ENCODE assay signal across 10 cellular contexts in genomic region chr18:12944724-12945123, GRCh38. TPM values are rescaled to one million over a fixed set of nuclear protein-coding genes. Genes with fewer than 3 reads are reported as not detected.
A peak's percentile ranks its signal among the peaks of the same experiment; 100 is the strongest.
DNase-seq lines count a peak whose midpoint lies in the region; ATAC-seq and TF ChIP-seq lines count a peak whose summit lies in the region.
"Had no signal": no experiment of that assay in that cellular context is flagged by ENCODE, and none has a peak within 500 bp of the region (broad histone marks: within the 10 kb centered on the region; RNA-seq: fewer than 3 reads in every experiment).

No MANE protein-coding gene starts in this region.

- H3K4me1 ChIP-seq in heart right ventricle (peaks cover 0 to 34% (median 18%) of the 10 kb centered on the region in 9 donors), stomach (peaks cover 0 to 37% (median 23%) of the 10 kb centered on the region in 4 donors)

- no peak for ATAC-seq in heart right ventricle
- no peak for ATAC-seq in GM21367 (IDR thresholded peaks at IDR 0.05; ENCODE audit: unreplicated experiment)
- ATAC-seq: A549; activated T-cell treated with anti-CD3 and anti-CD28 coated beads, Interleukin-2, amount 50 U/mL, for 72 hours had no signal

- no peak for TF ChIP-seq POLR2A in stomach (IDR thresholded peaks at IDR 0.05)

- no peak for TF ChIP-seq EP300 in stomach (IDR thresholded peaks at IDR 0.05)

- H3K27me3 ChIP-seq in heart right ventricle (no peaks in the 10 kb centered on the region), stomach (no peaks in the 10 kb centered on the region)

- whole genome bisulfite sequencing in heart right ventricle, 2 donors = 27 to 36% methylated on average over 4 of the region's 4 CpGs
- 17 to 36% (median 27%) methylated on average over 4 of the region's 4 CpGs for WGBS in stomach, 5 donors

- H3K27ac ChIP-seq in SK-N-MC = peak overlapping the region; percentile 26; the same call in 1 of the 2 replicates
- peak overlapping the region in 2 of 10 donors; percentile 15 to 42 for H3K27ac ChIP-seq in heart right ventricle
- peak overlapping the region in 2 of 5 donors; percentile 29 to 42 for H3K27ac ChIP-seq in stomach
- H3K27ac ChIP-seq: A549 had no signal

- no peak for TF ChIP-seq CTCF in heart right ventricle (IDR thresholded peaks at IDR 0.05)
- no peak for TF ChIP-seq CTCF in stomach (IDR thresholded peaks at IDR 0.05)

- no peak overlapping the region for H3K4me3 ChIP-seq in SK-N-MC
- H3K4me3 ChIP-seq in heart right ventricle = no peak overlapping the region
- H3K4me3 ChIP-seq in stomach = no peak overlapping the region
- H3K4me3 ChIP-seq: A549 had no signal

- H3K9me3 ChIP-seq in SK-N-MC (ENCODE audit: low read depth, low read length) = no peaks in the 10 kb centered on the region
- no peaks in the 10 kb centered on the region for H3K9me3 ChIP-seq in heart right ventricle
- H3K9me3 ChIP-seq in stomach = no peaks in the 10 kb centered on the region
- H3K9me3 ChIP-seq: A549 had no signal

- H3K9ac ChIP-seq in SK-N-MC (ENCODE audit: insufficient read length) = no peak overlapping the region

- H3K36me3 ChIP-seq in SK-N-MC (ENCODE audit: insufficient read depth, low read length) (peaks cover 8% of the 10 kb centered on the region), heart right ventricle (no peaks in the 10 kb centered on the region), stomach (no peaks in the 10 kb centered on the region)

- peak; percentile 14 for DNase-seq in NCI-H345 (lab: John Stamatoyannopoulos, UW)
- DNase-seq in NCI-H345 treated with DMSO at 0.1 percent for 48 hours (lab: John Stamatoyannopoulos, UW; ENCODE audit: unreplicated experiment) = no peak
- DNase-seq in SK-N-MC (ENCODE audit: low read depth, low spot score) = no peak
- peak; percentile 35 to 56 for DNase-seq in heart right ventricle
- peak; percentile 81 for DNase-seq in stomach
- DNase-seq in DMS153 (lab: John Stamatoyannopoulos, UW) = no peak
- DNase-seq in SIG-M5 treated with dmso at 0.1 percent for 504 hours (lab: John Stamatoyannopoulos, UW; ENCODE audit: unreplicated experiment) = no peak
- DNase-seq: activated T-cell treated with anti-CD3 and anti-CD28 coated beads, Interleukin-2, amount 50 U/mL, for 72 hours had no signal

- intact Hi-C loops in heart right ventricle (cut with DNase I) = loop anchor here in 5 of 10 donors (5.0 to 10.0 kb wide), 5 partner anchors 48 to 570 kb away; partner anchors contain the start of genes AFG3L2 (in 2 of the 5), CEP192 (in 2 of the 5) and PTPN2 (in 2 of the 5)
- intact Hi-C loops in stomach (cut with DNase I; ENCODE audit: low total_unique reads) = no loop called here

RNA-seq across cellular contexts. Expression of gene SEH1L, which starts 3.1 kb away (rescaled TPM):
- total RNA-seq in heart right ventricle (10 to 100 TPM; 15.0 to 24.6 (median 17.7) TPM), stomach (10 to 100 TPM in 4 of 5 donors, 1 to 10 TPM in 1; 9.3 to 43.7 (median 17.5) TPM)
- polyA plus RNA-seq in heart right ventricle (10 to 100 TPM; 11.0 to 23.1 TPM), stomach (10 to 100 TPM; 13.0 to 22.6 (median 18.4) TPM)

RNA-seq across cellular contexts. Expression of gene CEP192, which starts 46.4 kb away (rescaled TPM):
- total RNA-seq in heart right ventricle = 10 to 100 TPM; 18.3 to 35.6 (median 32.4) TPM
- polyA plus RNA-seq in heart right ventricle = 10 to 100 TPM in 1 of 2 donors, 1 to 10 TPM in 1; 4.9 to 18.2 TPM
- 10 to 100 TPM; 31.7 to 55.8 (median 36.8) TPM for total RNA-seq in stomach
- 10 to 100 TPM in 1 of 3 donors, 1 to 10 TPM in 2; 6.4 to 12.8 (median 6.6) TPM for polyA plus RNA-seq in stomach

Comparison
In these comparisons a context has a peak if more than half of its experiments do, and no peak if none do; other contexts are left out.
1. DNase-seq: peak in NCI-H345 (single experiment), heart right ventricle (2 of 2) and stomach (single experiment); none in NCI-H345 treated with DMSO at 0.1 percent for 48 hours (single experiment), SK-N-MC (single experiment), DMS153 (single experiment) and SIG-M5 treated with dmso at 0.1 percent for 504 hours (single experiment).